In genomic region chr18:22300665-22301636, GRCh38 we compare ENCODE assay signal across 18 cellular contexts.
DNase-seq lines count a peak whose midpoint lies in the region; ATAC-seq and TF ChIP-seq lines count a peak whose summit lies in the region.
"Had no signal": no experiment of that assay in that cellular context is flagged by ENCODE, and none has a peak within 500 bp of the region (broad histone marks: within the 10 kb centered on the region; RNA-seq: fewer than 3 reads in every experiment).

No MANE protein-coding gene starts in this region.

- H3K9me3 ChIP-seq in neural progenitor cell (ENCODE audit: low read depth): no peaks in the 10 kb centered on the region
- no peaks in the 10 kb centered on the region for H3K9me3 ChIP-seq in ascending aorta
- H3K9me3 ChIP-seq: adrenal gland, BLaER1, esophagus squamous epithelium, tibial artery had no signal

- no peaks in the 10 kb centered on the region for H3K79me2 ChIP-seq in neural progenitor cell (ENCODE audit: low read depth)

- H3K36me3 Mint-ChIP-seq in neural progenitor cell: no peaks in the 10 kb centered on the region
- H3K36me3 Mint-ChIP-seq: natural killer cell had no signal

- no peak overlapping the region for H3K27ac Mint-ChIP-seq in neural progenitor cell

- no peaks in the 10 kb centered on the region for H3K9me3 Mint-ChIP-seq in neural progenitor cell
- H3K9me3 Mint-ChIP-seq: natural killer cell had no signal

- intact Hi-C loops in ascending aorta (cut with DNase I): no loop called here

- no peaks in the 10 kb centered on the region for H3F3A ChIP-seq in neural progenitor cell (ENCODE audit: low read depth)

- H3K4me1 Mint-ChIP-seq in neural progenitor cell: no peaks in the 10 kb centered on the region

- no peak overlapping the region for H3K27ac ChIP-seq in neural progenitor cell
- no peak overlapping the region for H3K27ac ChIP-seq in ascending aorta
- H3K27ac ChIP-seq: BLaER1, tibial artery had no signal

- H3K36me3 ChIP-seq in neural progenitor cell (no peaks in the 10 kb centered on the region), ascending aorta (no peaks in the 10 kb centered on the region)
- H3K36me3 ChIP-seq: adrenal gland, BLaER1, esophagus squamous epithelium, tibial artery had no signal

- H4K20me1 ChIP-seq in neural progenitor cell (ENCODE audit: low read depth): no peaks in the 10 kb centered on the region
- H4K20me1 ChIP-seq: BLaER1 had no signal

- no peak overlapping the region for H3K9ac ChIP-seq in neural progenitor cell
- H3K9ac ChIP-seq: BLaER1 had no signal

- no peaks in the 10 kb centered on the region for H3K27me3 Mint-ChIP-seq in neural progenitor cell (ENCODE audit: insufficient read depth, low read depth)

- peak; percentile 90 for DNase-seq in GF-D8 (lab: John Stamatoyannopoulos, UW)
- DNase-seq in NB4 (ENCODE audit: low read depth): peak; percentile 50
- peak; percentile 96 for DNase-seq in amniotic epithelial cell (ENCODE audit: low read depth)
- DNase-seq in neural progenitor cell (ENCODE audit: low spot score): no peak
- no peak for DNase-seq in ascending aorta (ENCODE audit: low spot score in 2 of 2)
- no peak for DNase-seq in stimulated activated naive CD8-positive, alpha-beta T cell treated with anti-CD3 and anti-CD28 coated beads, Interleukin-15, Interleukin-2, amounts not matched to agents 100 U/mL and 50 U/mL, for 24 hours
- no peak for DNase-seq in NCI-H82 (lab: John Stamatoyannopoulos, UW)
- DNase-seq in NCI-H1436 (lab: John Stamatoyannopoulos, UW): no peak
- DNase-seq: activated CD4-positive, alpha-beta T cell treated with anti-CD3 and anti-CD28 coated beads, Interleukin-2, amount 50 U/mL, for 48 hours; adrenal gland; cortex of kidney; DMS79 treated with DMSO at 0.1 percent for 48 hours; esophagus squamous epithelium; hypothalamus; natural killer cell; NCI-H446 treated with DMSO at 0.1 percent for 48 hours; tibial artery had no signal

- H3K27me3 ChIP-seq in neural progenitor cell: peaks cover 6% of the 10 kb centered on the region
- H3K27me3 ChIP-seq in ascending aorta: no peaks in the 10 kb centered on the region
- H3K27me3 ChIP-seq: adrenal gland, BLaER1, tibial artery had no signal

- no peak for ATAC-seq in stimulated activated naive CD8-positive, alpha-beta T cell treated with anti-CD3 and anti-CD28 coated beads, Interleukin-15, Interleukin-2, amounts not matched to agents 100 U/mL and 50 U/mL, for 24 hours

- peak overlapping the region; percentile 3 for H3K4me2 ChIP-seq in neural progenitor cell
- H3K4me2 ChIP-seq: BLaER1 had no signal

- H3K4me3 ChIP-seq in NB4 (ENCODE audit: low read depth, low read length): peak overlapping the region; percentile 53
- H3K4me3 ChIP-seq in neural progenitor cell: no peak overlapping the region
- no peak overlapping the region for H3K4me3 ChIP-seq in ascending aorta
- H3K4me3 ChIP-seq: adrenal gland, BLaER1, esophagus squamous epithelium, tibial artery had no signal

- no peak overlapping the region for H3K4me3 Mint-ChIP-seq in neural progenitor cell
- H3K4me3 Mint-ChIP-seq: natural killer cell had no signal

- TF ChIP-seq CTCF in NB4 (IDR thresholded peaks at IDR 0.05; ENCODE audit: low read depth, low read length) (no peak), neural progenitor cell (IDR thresholded peaks at IDR 0.05) (no peak), ascending aorta (IDR thresholded peaks at IDR 0.05) (no peak)

- no peak for TF ChIP-seq POLR2A in NB4 (IDR thresholded peaks at IDR 0.05; ENCODE audit: extremely low read depth, insufficient read length)

- H3K4me1 ChIP-seq in neural progenitor cell: peaks cover 7% of the 10 kb centered on the region
- H3K4me1 ChIP-seq in ascending aorta: peaks cover 0 to 7% of the 10 kb centered on the region in 2 donors
- H3K4me1 ChIP-seq: BLaER1 had no signal

- no peak overlapping the region for H2AFZ ChIP-seq in neural progenitor cell (replicated peaks)

Comparison
In these comparisons a context has a peak if more than half of its experiments do, and no peak if none do; other contexts are left out.
1. DNase-seq: peak in GF-D8 (single experiment), NB4 (single experiment) and amniotic epithelial cell (single experiment); none in neural progenitor cell (single experiment), ascending aorta (0 of 2), stimulated activated naive CD8-positive, alpha-beta T cell treated with anti-CD3 and anti-CD28 coated beads, Interleukin-15, Interleukin-2, amounts not matched to agents 100 U/mL and 50 U/mL, for 24 hours (single experiment), NCI-H82 (single experiment) and NCI-H1436 (single experiment).